Comparison of ENCODE assay signal across 11 cellular contexts in the genomic region with DNA sequence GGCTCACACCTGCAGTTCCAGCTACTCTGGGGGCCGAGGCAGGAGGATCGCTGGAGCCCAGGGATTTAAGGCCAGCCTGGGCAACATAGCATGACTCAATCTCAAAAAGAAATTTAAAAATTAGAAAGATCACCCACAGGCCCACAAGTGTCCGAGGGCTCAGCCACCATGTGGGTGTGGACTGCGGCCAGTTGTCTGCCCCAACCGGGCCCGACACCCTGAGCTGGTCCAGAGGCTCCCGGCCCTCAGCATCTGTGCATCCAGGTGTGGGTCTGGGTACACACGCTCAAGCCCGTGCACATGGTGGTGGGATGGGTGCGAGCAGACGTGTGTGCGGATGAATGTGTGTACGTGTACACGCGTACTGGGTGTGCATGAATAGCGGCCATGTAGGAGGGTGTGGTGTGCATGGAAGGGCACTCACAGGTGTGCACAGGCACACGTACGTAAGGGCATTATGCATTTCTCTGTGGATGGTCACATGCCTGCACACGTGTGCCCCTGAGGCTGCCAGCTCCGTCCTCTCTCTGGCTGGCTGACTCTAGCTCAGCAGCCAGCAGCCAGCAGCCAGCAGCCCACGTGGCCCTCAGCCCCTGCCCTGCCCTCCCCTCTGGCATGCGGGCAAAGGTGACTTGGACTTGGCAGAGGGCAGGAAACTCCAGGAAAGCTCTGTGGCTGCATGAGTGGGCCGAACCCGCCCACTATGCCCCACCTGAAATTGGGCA. TPM values are rescaled to one million over a fixed set of nuclear protein-coding genes. Genes with fewer than 3 reads are reported as not detected.
DNase-seq lines count a peak whose midpoint lies in the region; ATAC-seq and TF ChIP-seq lines count a peak whose summit lies in the region.
"Had no signal": no experiment of that assay in that cellular context is flagged by ENCODE, and none has a peak within 500 bp of the region (broad histone marks: within the 10 kb centered on the region; RNA-seq: fewer than 3 reads in every experiment).

No MANE protein-coding gene starts in this region.

- no peak overlapping the region for H2AFZ ChIP-seq in trophoblast cell (ENCODE audit: insufficient read depth, low read length, poor library complexity)

- no peak overlapping the region for H3K14ac ChIP-seq in trophoblast cell (ENCODE audit: low read length)

- H4K91ac ChIP-seq in trophoblast cell (ENCODE audit: low read depth, low read length) = no peak overlapping the region

- H3K4me2 ChIP-seq in trophoblast cell (ENCODE audit: low read length) = no peak overlapping the region

- H3K27ac Mint-ChIP-seq in T-helper 17 cell = peak overlapping the region; percentile 27

- no peak overlapping the region for H2BK12ac ChIP-seq in trophoblast cell (ENCODE audit: low read length)

- H3K4ac ChIP-seq in trophoblast cell (ENCODE audit: low read depth, low read length) = no peak overlapping the region

- H3K27ac ChIP-seq in trophoblast cell (ENCODE audit: low read depth, low read length) = no peak overlapping the region
- H3K27ac ChIP-seq: ovary had no signal

- intact Hi-C loops in cardiac septum (cut with DNase I) = loop anchor here (2.0 to 5.0 kb wide), 3 partner anchors 63 to 112 kb away; no protein-coding TSS in a partner anchor

- no peaks in the 10 kb centered on the region for H3K9me3 ChIP-seq in T-helper 17 cell (ENCODE audit: control insufficient read depth, low read length, poor library complexity, severe bottlenecking)
- no peaks in the 10 kb centered on the region for H3K9me3 ChIP-seq in trophoblast cell (ENCODE audit: insufficient read depth, low read depth, low read length)
- H3K9me3 ChIP-seq: ovary had no signal

- H2BK120ac ChIP-seq in trophoblast cell (ENCODE audit: insufficient read depth, low read length, poor library complexity) = no peak overlapping the region

- no peak overlapping the region for H2BK5ac ChIP-seq in trophoblast cell (ENCODE audit: low read depth, low read length, poor library complexity)

- H3K27me3 ChIP-seq in trophoblast cell (ENCODE audit: insufficient read depth, low read length) = no peaks in the 10 kb centered on the region
- H3K27me3 ChIP-seq: ovary had no signal

- peaks cover 7% of the 10 kb centered on the region for H3K4me1 Mint-ChIP-seq in T-helper 17 cell

- DNase-seq in Daoy (ENCODE audit: low read depth) (peak; percentile 73), T-helper 17 cell (no peak), cardiac septum (ENCODE audit: low spot score) (peak; percentile 89), trophoblast cell (peak; percentile 91 to 95), GM13977 (ENCODE audit: low spot score) (no peak)
- no peak for DNase-seq in activated CD4-positive, CD25-positive, alpha-beta regulatory T cell (lab: John Stamatoyannopoulos, UW)
- DNase-seq: activated CD4-positive, CD25-positive, alpha-beta regulatory T cell treated with anti-CD3 and anti-CD28 coated beads, Interleukin-2, amount 50 U/mL, for 72 hours; Calu3; ovary had no signal

- no CpG with 5 or more reads among the region's 24 CpGs for WGBS in trophoblast cell (ENCODE audit: extremely low coverage, insufficient coverage, insufficient read length)

- H4K12ac ChIP-seq in trophoblast cell (ENCODE audit: low read depth, low read length) = no peak overlapping the region

- H3K79me1 ChIP-seq in trophoblast cell (ENCODE audit: low read length) = no peaks in the 10 kb centered on the region

- H4K8ac ChIP-seq in trophoblast cell (ENCODE audit: low read depth, low read length) = no peak overlapping the region

- H3K36me3 ChIP-seq in trophoblast cell (ENCODE audit: control insufficient read depth in 1 of 2, insufficient read depth in 2 of 2, low read length in 2 of 2) = no peaks in the 10 kb centered on the region
- H3K36me3 ChIP-seq: ovary had no signal

- H3K4me1 ChIP-seq in trophoblast cell (ENCODE audit: control insufficient read depth in 1 of 2, insufficient read depth in 2 of 2, low read length in 2 of 2) = peaks cover 2 to 7% of the 10 kb centered on the region in 2 experiments

- H3K18ac ChIP-seq in trophoblast cell (ENCODE audit: low read length) = no peak overlapping the region

- H3K4me3 Mint-ChIP-seq in T-helper 17 cell = no peak overlapping the region

- H3K9ac ChIP-seq in trophoblast cell (ENCODE audit: low read length) = no peak overlapping the region

- H3K79me2 ChIP-seq in trophoblast cell (ENCODE audit: control insufficient read depth, insufficient read depth, low read length, poor library complexity) = no peaks in the 10 kb centered on the region

- H3K23ac ChIP-seq in trophoblast cell (ENCODE audit: low read length) = no peak overlapping the region

- H3K27me3 Mint-ChIP-seq in T-helper 17 cell = peaks cover 10% of the 10 kb centered on the region

- in situ Hi-C loops in GM13977 (cut with MboI; ENCODE audit: low pct_unique_long_range_greater_than_20kb, low sequenced_read_pairs, unreplicated experiment) = no loop called here

- TF ChIP-seq CTCF in GM13977 (IDR thresholded peaks at IDR 0.05; ENCODE audit: extremely low read depth, insufficient read depth, missing control alignments) = no peak

- H3K36me3 Mint-ChIP-seq in T-helper 17 cell (ENCODE audit: low read depth) = peaks cover 3% of the 10 kb centered on the region

- ATAC-seq in T-helper 17 cell = peak; percentile 13
- no peak for ATAC-seq in HG03045 (IDR thresholded peaks at IDR 0.05; ENCODE audit: unreplicated experiment)
- no peak for ATAC-seq in HG03175 (IDR thresholded peaks at IDR 0.05; ENCODE audit: unreplicated experiment)

- no peak overlapping the region for H2AK5ac ChIP-seq in trophoblast cell (ENCODE audit: low read length)

- peak overlapping the region; percentile 44 for H3K4me3 ChIP-seq in trophoblast cell (ENCODE audit: low read depth, low read length)
- H3K4me3 ChIP-seq: ovary had no signal

RNA-seq across cellular contexts. Expression of a gene that starts 23.3 kb away (rescaled TPM):
- 18.3 and 41.4 TPM in 2 replicates for total RNA-seq in Daoy (2014; rRNA removed; shearing (Covaris generic))
- 10 to 100 TPM; 10.8 to 15.4 TPM for total RNA-seq in T-helper 17 cell
- total RNA-seq in cardiac septum = 27.1 TPM
- 8.6 and 9.6 TPM in 2 replicates for polyA plus RNA-seq in trophoblast cell (2013)

RNA-seq across cellular contexts. Expression of a gene that starts 35.8 kb away (rescaled TPM):
- 5.1 and 6.3 TPM in 2 replicates for total RNA-seq in Daoy (2014; rRNA removed; shearing (Covaris generic))
- 1 to 10 TPM in 1 of 2 donors, under 1 TPM in 1; 0.55 to 1.2 TPM for total RNA-seq in T-helper 17 cell
- total RNA-seq in cardiac septum = 36.7 TPM
- polyA plus RNA-seq in trophoblast cell (2013) = 1.6 and 2.0 TPM in 2 replicates

RNA-seq across cellular contexts. Expression of a gene that starts 44.0 kb away (rescaled TPM):
- total RNA-seq in Daoy (2014; rRNA removed; shearing (Covaris generic)) = 43.3 and 51.3 TPM in 2 replicates
- total RNA-seq in T-helper 17 cell (10 to 100 TPM; 34.9 to 36.2 TPM), cardiac septum (34.9 TPM)
- polyA plus RNA-seq in trophoblast cell (2013) = 18.3 and 18.8 TPM in 2 replicates

Comparison
In these comparisons a context has a peak if more than half of its experiments do, and no peak if none do; other contexts are left out.
1. DNase-seq: peak in Daoy (single experiment), cardiac septum (single experiment) and trophoblast cell (2 of 2); none in T-helper 17 cell (0 of 3), activated CD4-positive, CD25-positive, alpha-beta regulatory T cell (0 of 4) and GM13977 (single experiment).